ENCODE assay signal across 12 cellular contexts in genomic region chr9:93954436-93955355, GRCh38. TPM values are rescaled to one million over a fixed set of nuclear protein-coding genes. Genes with fewer than 3 reads are reported as not detected.
DNase-seq lines count a peak whose midpoint lies in the region; ATAC-seq and TF ChIP-seq lines count a peak whose summit lies in the region.
"Had no signal": no experiment of that assay in that cellular context is flagged by ENCODE, and none has a peak within 500 bp of the region (broad histone marks: within the 10 kb centered on the region; RNA-seq: fewer than 3 reads in every experiment).

TSS of gene BARX1 (minus strand) at chr9:93955355. CDS start at chr9:93955146, 209 bp downstream.

- H3K27me3 Mint-ChIP-seq in activated naive CD4-positive, alpha-beta T cell treated with anti-CD3 and anti-CD28 coated beads, Interleukin-2, amount 50 U/mL, for 24 hours: peaks cover 58% of the 10 kb centered on the region
- H3K27me3 Mint-ChIP-seq in activated naive CD8-positive, alpha-beta T cell treated with anti-CD3 and anti-CD28 coated beads, Interleukin-2, amount 50 U/mL, for 24 hours: peaks cover 75% of the 10 kb centered on the region
- peaks cover 83% of the 10 kb centered on the region for H3K27me3 Mint-ChIP-seq in type B pancreatic cell

- peak within 1 kb of the TSS; percentile 82 for H3K4me3 Mint-ChIP-seq in activated naive CD4-positive, alpha-beta T cell treated with anti-CD3 and anti-CD28 coated beads, Interleukin-2, amount 50 U/mL, for 24 hours
- H3K4me3 Mint-ChIP-seq in activated naive CD8-positive, alpha-beta T cell treated with anti-CD3 and anti-CD28 coated beads, Interleukin-2, amount 50 U/mL, for 24 hours: peak within 1 kb of the TSS; percentile 78
- H3K4me3 Mint-ChIP-seq in type B pancreatic cell: peak within 1 kb of the TSS; percentile 91

- peaks cover 58% of the 10 kb centered on the region for H3K4me1 Mint-ChIP-seq in activated naive CD4-positive, alpha-beta T cell treated with anti-CD3 and anti-CD28 coated beads, Interleukin-2, amount 50 U/mL, for 24 hours
- peaks cover 52% of the 10 kb centered on the region for H3K4me1 Mint-ChIP-seq in activated naive CD8-positive, alpha-beta T cell treated with anti-CD3 and anti-CD28 coated beads, Interleukin-2, amount 50 U/mL, for 24 hours
- H3K4me1 Mint-ChIP-seq in type B pancreatic cell (ENCODE audit: unreplicated experiment): peaks cover 26% of the 10 kb centered on the region

- H3K9ac ChIP-seq in mucosa of stomach (ENCODE audit: low read length): peak within 1 kb of the TSS; percentile 62

- no peaks in the 10 kb centered on the region for H3K36me3 ChIP-seq in mucosa of stomach (ENCODE audit: control insufficient read depth, insufficient read depth, low read length)
- H3K36me3 ChIP-seq: brain microvascular endothelial cell had no signal

- no peaks in the 10 kb centered on the region for H3K9me3 ChIP-seq in mucosa of stomach (ENCODE audit: control insufficient read depth, low read length)

- no peaks in the 10 kb centered on the region for H3K36me3 Mint-ChIP-seq in activated naive CD4-positive, alpha-beta T cell treated with anti-CD3 and anti-CD28 coated beads, Interleukin-2, amount 50 U/mL, for 24 hours
- peaks cover 3% of the 10 kb centered on the region for H3K36me3 Mint-ChIP-seq in activated naive CD8-positive, alpha-beta T cell treated with anti-CD3 and anti-CD28 coated beads, Interleukin-2, amount 50 U/mL, for 24 hours (ENCODE audit: low read depth)
- H3K36me3 Mint-ChIP-seq in type B pancreatic cell: peaks cover 10% of the 10 kb centered on the region

- no peak for DNase-seq in activated naive CD4-positive, alpha-beta T cell treated with Interleukin-2 at 50 U/mL for 16 hours
- DNase-seq in activated naive CD8-positive, alpha-beta T cell treated with anti-CD3 and anti-CD28 coated beads, Interleukin-2, amount 50 U/mL, for 24 hours: no peak
- DNase-seq in type B pancreatic cell (ENCODE audit: extremely low spot score, unreplicated experiment): no peak
- DNase-seq in OCI-M1 (lab: John Stamatoyannopoulos, UW): no peak
- no peak for DNase-seq in HK-2 (ENCODE audit: unreplicated experiment)
- no peak for DNase-seq in SW480 (ENCODE audit: low spot score)
- DNase-seq: brain microvascular endothelial cell, GDM1 had no signal

- ATAC-seq in activated naive CD8-positive, alpha-beta T cell treated with anti-CD3 and anti-CD28 coated beads, Interleukin-2, amount 50 U/mL, for 24 hours: no peak
- ATAC-seq: left lobe of liver had no signal

- no peaks in the 10 kb centered on the region for H3K9me3 Mint-ChIP-seq in activated naive CD4-positive, alpha-beta T cell treated with anti-CD3 and anti-CD28 coated beads, Interleukin-2, amount 50 U/mL, for 24 hours
- no peaks in the 10 kb centered on the region for H3K9me3 Mint-ChIP-seq in activated naive CD8-positive, alpha-beta T cell treated with anti-CD3 and anti-CD28 coated beads, Interleukin-2, amount 50 U/mL, for 24 hours
- H3K9me3 Mint-ChIP-seq in type B pancreatic cell: peaks cover 4% of the 10 kb centered on the region

- peak within 1 kb of the TSS; percentile 36 for H3K4me3 ChIP-seq in mucosa of stomach (ENCODE audit: low read length)

- no peak within 1 kb of the TSS for H3K27ac Mint-ChIP-seq in activated naive CD4-positive, alpha-beta T cell treated with anti-CD3 and anti-CD28 coated beads, Interleukin-2, amount 50 U/mL, for 24 hours
- H3K27ac Mint-ChIP-seq in activated naive CD8-positive, alpha-beta T cell treated with anti-CD3 and anti-CD28 coated beads, Interleukin-2, amount 50 U/mL, for 24 hours: no peak within 1 kb of the TSS
- H3K27ac Mint-ChIP-seq in type B pancreatic cell: peak within 1 kb of the TSS; percentile 68

- TF ChIP-seq CTCF in type B pancreatic cell (conservative IDR thresholded peaks at IDR 0.05): no peak

- H3K27me3 ChIP-seq in mucosa of stomach (ENCODE audit: control insufficient read depth, insufficient read depth, low read length): peaks cover 93% of the 10 kb centered on the region

- peaks cover 43% of the 10 kb centered on the region for H3K4me1 ChIP-seq in mucosa of stomach (ENCODE audit: control insufficient read depth, insufficient read depth, low read length)

RNA-seq across cellular contexts. Expression of gene BARX1, which starts in this region (rescaled TPM):
- 0.71 and 11.8 TPM in 2 replicates for total RNA-seq in type B pancreatic cell (ENCODE audit: low replicate concordance)
- total RNA-seq: left lobe of liver, LHCN-M2 had no signal
